In genomic region chr15:60799885-60800728, GRCh38 we compare ENCODE assay signal across 11 cellular contexts.
A peak's percentile ranks its signal among the peaks of the same experiment; 100 is the strongest.
DNase-seq lines count a peak whose midpoint lies in the region; ATAC-seq, FAIRE-seq and TF ChIP-seq lines count a peak whose summit lies in the region.
"Had no signal": no experiment of that assay in that cellular context is flagged by ENCODE, and none has a peak within 500 bp of the region (broad histone marks: within the 10 kb centered on the region; RNA-seq: fewer than 3 reads in every experiment).

No MANE protein-coding gene starts in this region.

- H2BK120ac ChIP-seq in H1 (replicated peaks; ENCODE audit: low read depth, low read length), result no peak overlapping the region

- peaks cover 0 to 14% (median 5%) of the 10 kb centered on the region in 4 experiments; a peak in 4 of 7 replicates for H3K4me1 ChIP-seq in H1 (replicated peaks in 1 of 4; ENCODE audit: control insufficient read depth in 3 of 4, insufficient read depth in 4 of 4, low read length in 3 of 4)
- peaks cover 10 to 15% (median 11%) of the 10 kb centered on the region in 3 donors for H3K4me1 ChIP-seq in skeletal muscle tissue (ENCODE audit: control insufficient read depth in 3 of 3, insufficient read depth in 3 of 3, low read length in 3 of 3)
- no peaks in the 10 kb centered on the region for H3K4me1 ChIP-seq in prostate gland (replicated peaks)

- H3K27me3 ChIP-seq in H1 (replicated peaks in 1 of 4; ENCODE audit: control insufficient read depth in 3 of 4, extremely low read depth in 1 of 4, insufficient read depth in 3 of 4, low read length in 3 of 4) (no peaks in the 10 kb centered on the region), skeletal muscle tissue (ENCODE audit: control insufficient read depth in 3 of 3, insufficient read depth in 3 of 3, low read length in 3 of 3) (no peaks in the 10 kb centered on the region), prostate gland (replicated peaks; ENCODE audit: insufficient read depth) (no peaks in the 10 kb centered on the region), WERI-Rb-1 (ENCODE audit: insufficient read depth, low read depth, severe bottlenecking) (no peaks in the 10 kb centered on the region)

- no peak for TF ChIP-seq CTCF in H1 (IDR thresholded peaks at IDR 0.05; ENCODE audit: control extremely low read depth in 1 of 3, insufficient read depth in 1 of 3, low read depth in 1 of 3, low read length in 3 of 3)
- no peak for TF ChIP-seq CTCF in prostate gland (IDR thresholded peaks at IDR 0.05)
- no peak for TF ChIP-seq CTCF in WERI-Rb-1 (IDR thresholded peaks at IDR 0.05; ENCODE audit: low read depth, low read length)

- peak overlapping the region; percentile 56; the same call in 1 of the 2 replicates for H2BK20ac ChIP-seq in H1 (ENCODE audit: low read length)

- H4K8ac ChIP-seq in H1 (ENCODE audit: extremely low read depth, insufficient read depth, low read length), result no peak overlapping the region

- POLR2A ChIA-PET in activated CD4-positive, alpha-beta T cell treated with anti-CD3 and anti-CD28 coated beads, Interleukin-2, amount 10 ng/mL, durations not matched to agents 7 days and 5 days (lab: Charles Lee), result no interaction called here
- POLR2A ChIA-PET in H1 (lab: Charles Lee; ENCODE audit: partially characterized antibody), result no interaction called here

- intact Hi-C loops in prostate gland (cut with DNase I), result no loop called here

- peak overlapping the region; percentile 79 for H3K27ac Mint-ChIP-seq in activated CD4-positive, alpha-beta T cell treated with anti-CD3 and anti-CD28 coated beads, Interleukin-2, amount 10 ng/mL, durations not matched to agents 7 days and 5 days

- H3K4me1 Mint-ChIP-seq in activated CD4-positive, alpha-beta T cell treated with anti-CD3 and anti-CD28 coated beads, Interleukin-2, amount 10 ng/mL, durations not matched to agents 7 days and 5 days, result peaks cover 30% of the 10 kb centered on the region

- no peak for TF ChIP-seq RAD21 in H1 (IDR thresholded peaks at IDR 0.05 in 1 of 2, conservative IDR thresholded peaks at IDR 0.05 in 1 of 2; ENCODE audit: low read depth in 2 of 2, low read length in 2 of 2)

- H3K36me3 ChIP-seq in H1 (ENCODE audit: control insufficient read depth in 2 of 4, insufficient read depth in 4 of 4, low read length in 3 of 4) (no peaks in the 10 kb centered on the region), skeletal muscle tissue (ENCODE audit: control insufficient read depth in 3 of 3, insufficient read depth in 3 of 3, low read length in 3 of 3) (no peaks in the 10 kb centered on the region), prostate gland (no peaks in the 10 kb centered on the region), WERI-Rb-1 (no peaks in the 10 kb centered on the region)

- peaks cover 7% of the 10 kb centered on the region for H3K9me3 Mint-ChIP-seq in activated CD4-positive, alpha-beta T cell treated with anti-CD3 and anti-CD28 coated beads, Interleukin-2, amount 10 ng/mL, durations not matched to agents 7 days and 5 days

- H3K27me3 Mint-ChIP-seq in activated CD4-positive, alpha-beta T cell treated with anti-CD3 and anti-CD28 coated beads, Interleukin-2, amount 10 ng/mL, durations not matched to agents 7 days and 5 days, result no peaks in the 10 kb centered on the region

- no peak overlapping the region for H2AK5ac ChIP-seq in H1 (ENCODE audit: low read depth, low read length)

- CTCF ChIA-PET in activated CD4-positive, alpha-beta T cell treated with anti-CD3 and anti-CD28 coated beads, Interleukin-2, amount 10 ng/mL, durations not matched to agents 7 days and 5 days (lab: Charles Lee), result interaction anchor here (2.1 kb wide), 1 partner anchor 12 kb away, joined by 11 read pairs; no protein-coding TSS in a partner anchor
- CTCF ChIA-PET in H1 (lab: Charles Lee; ENCODE audit: partially characterized antibody), result interaction anchor here (0.6 to 6.1 kb wide), 5 partner anchors 12 to 227 kb away, joined by 3 to 71 read pairs (median 6); no protein-coding TSS in a partner anchor

- H3K36me3 Mint-ChIP-seq in activated CD4-positive, alpha-beta T cell treated with anti-CD3 and anti-CD28 coated beads, Interleukin-2, amount 10 ng/mL, durations not matched to agents 7 days and 5 days (ENCODE audit: low read depth), result peaks cover 13% of the 10 kb centered on the region

- 84% methylated on average over 9 of the region's 9 CpGs; no CpG with 5 or more reads in 1 of the 2 experiments for whole genome bisulfite sequencing in H1 (ENCODE audit: extremely low coverage in 1 of 2, insufficient coverage in 1 of 2, insufficient read length in 1 of 2, insufficient replicate concordance in 2 of 2, low coverage in 1 of 2, low lambda C conversion rate in 2 of 2, missing lambda C conversion rate in 1 of 2), 2 experiments
- WGBS in prostate gland, result 65% methylated on average over 9 of the region's 9 CpGs

- H4K20me1 ChIP-seq in H1 (replicated peaks in 1 of 2; ENCODE audit: control insufficient read depth in 1 of 2, insufficient read depth in 2 of 2, low read length in 2 of 2), result no peaks in the 10 kb centered on the region

- no peaks in the 10 kb centered on the region for H3K79me2 ChIP-seq in H1 (ENCODE audit: control insufficient read depth in 1 of 2, insufficient read depth in 2 of 2, low read length in 2 of 2)

- no peak for ATAC-seq in HG03520 (IDR thresholded peaks at IDR 0.05; ENCODE audit: unreplicated experiment)

- no peak overlapping the region for H3K27ac ChIP-seq in H1 (ENCODE audit: low read depth, low read length)
- H3K27ac ChIP-seq in skeletal muscle tissue (ENCODE audit: low read depth, low read length), result peak overlapping the region; percentile 34
- no peak overlapping the region for H3K27ac ChIP-seq in prostate gland
- H3K27ac ChIP-seq in WERI-Rb-1, result no peak overlapping the region

- H2BK15ac ChIP-seq in H1 (ENCODE audit: low read length), result no peak overlapping the region

- H4K91ac ChIP-seq in H1 (replicated peaks; ENCODE audit: insufficient read length, low read length), result no peak overlapping the region

- no peak overlapping the region for H3K14ac ChIP-seq in H1 (ENCODE audit: insufficient read length)

- H3K79me1 ChIP-seq in H1 (ENCODE audit: low read depth, low read length), result no peaks in the 10 kb centered on the region

- TF ChIP-seq POLR2A in GM12892 (IDR thresholded peaks at IDR 0.05; ENCODE audit: low read depth, low read length) (no peak), H1 (IDR thresholded peaks at IDR 0.05; ENCODE audit: control extremely low read depth in 1 of 2, low read depth in 2 of 2, low read length in 2 of 2) (no peak), prostate gland (IDR thresholded peaks at IDR 0.05) (no peak)

- H3K4me3 ChIP-seq in H1 (ENCODE audit: extremely low read depth in 1 of 4, insufficient read depth in 2 of 4, low read depth in 3 of 4, low read length in 4 of 4), result no peak overlapping the region
- H3K4me3 ChIP-seq in skeletal muscle tissue (ENCODE audit: low read length in 3 of 3), result no peak overlapping the region
- no peak overlapping the region for H3K4me3 ChIP-seq in prostate gland
- no peak overlapping the region for H3K4me3 ChIP-seq in WERI-Rb-1 (ENCODE audit: low read depth, low read length)

- no peak overlapping the region for H3K4ac ChIP-seq in H1 (replicated peaks; ENCODE audit: insufficient read length, low read depth, low read length)

- H3K23me2 ChIP-seq in H1 (ENCODE audit: low read depth, low read length), result no peaks in the 10 kb centered on the region

- H2AFZ ChIP-seq in H1 (ENCODE audit: low read length), result no peak overlapping the region

- H3K9ac ChIP-seq in H1 (replicated peaks in 1 of 4; ENCODE audit: extremely low read depth in 1 of 4, low read depth in 3 of 4, low read length in 3 of 4) (0 out of 7 replicates have a peak overlapping the region, but pooled peaks of 1 of the 4 experiments have one; percentile 3), skeletal muscle tissue (ENCODE audit: low read depth in 1 of 3, low read length in 3 of 3) (no peak overlapping the region)

- no peak overlapping the region for H3K23ac ChIP-seq in H1 (ENCODE audit: insufficient read length)

- DNase-seq in GM12892 (ENCODE audit: insufficient read length), result no peak
- no peak for DNase-seq in activated CD4-positive, alpha-beta T cell treated with anti-CD3 and anti-CD28 coated beads, Interleukin-2, amount 10 ng/mL, durations not matched to agents 7 days and 5 days
- DNase-seq in H1 (ENCODE audit: low read depth in 1 of 2, low spot score in 2 of 2), result no peak
- DNase-seq in prostate gland (ENCODE audit: low spot score), result no peak
- no peak for DNase-seq in HuH-7.5 (ENCODE audit: low spot score)
- DNase-seq in WERI-Rb-1, result no peak
- DNase-seq: DMS53; effector CD4-positive, alpha-beta T cell; NCI-H2107 had no signal

- no peak for TF ChIP-seq EP300 in H1 (IDR thresholded peaks at IDR 0.05; ENCODE audit: borderline replicate concordance in 1 of 2, low read depth in 2 of 2, low read length in 2 of 2)

- H4K5ac ChIP-seq in H1 (ENCODE audit: insufficient read length, low read depth, low read length), result no peak overlapping the region

- no peak overlapping the region for H3K4me3 Mint-ChIP-seq in activated CD4-positive, alpha-beta T cell treated with anti-CD3 and anti-CD28 coated beads, Interleukin-2, amount 10 ng/mL, durations not matched to agents 7 days and 5 days

- peak overlapping the region; percentile 53; the same call in 1 of the 2 replicates for H2BK12ac ChIP-seq in H1 (ENCODE audit: low read depth, low read length)

- H3K4me2 ChIP-seq in H1 (ENCODE audit: insufficient read depth in 1 of 2, low read depth in 2 of 2, low read length in 2 of 2), result no peak overlapping the region

- peak overlapping the region; percentile 4; the same call in 1 of the 2 replicates for H3K18ac ChIP-seq in H1 (ENCODE audit: extremely low read depth, low read length)

- no peak overlapping the region for H3K56ac ChIP-seq in H1 (replicated peaks; ENCODE audit: insufficient read length, low read depth, low read length)

- H2BK5ac ChIP-seq in H1 (ENCODE audit: low read depth, low read length), result peak overlapping the region; percentile 1; the same call in 1 of the 2 replicates

- FAIRE-seq in GM12892 (lab: Jason Lieb, UNC) (peak; percentile 5), H1 (lab: Jason Lieb, UNC) (no peak)

- no peaks in the 10 kb centered on the region for H3K9me3 ChIP-seq in H1 (ENCODE audit: insufficient read depth in 2 of 2, low read depth in 1 of 2, low read length in 1 of 2)
- no peaks in the 10 kb centered on the region for H3K9me3 ChIP-seq in skeletal muscle tissue (ENCODE audit: control insufficient read depth in 3 of 3, low read length in 3 of 3)
- no peaks in the 10 kb centered on the region for H3K9me3 ChIP-seq in prostate gland
- H3K9me3 ChIP-seq in WERI-Rb-1 (ENCODE audit: severe bottlenecking), result peaks cover 4% of the 10 kb centered on the region

TF ChIP-seq in H1, 55 proteins besides CTCF, POLR2A, EP300 and RAD21 (continues in another document):
- TF ChIP-seq NANOG (IDR thresholded peaks at IDR 0.05; ENCODE audit: insufficient read depth, low read depth, low read length, poor library complexity, severe bottlenecking) (no peak), E2F6 (IDR thresholded peaks at IDR 0.05) (no peak)
